ENCODE assay signal across 16 cellular contexts in the genomic region with DNA sequence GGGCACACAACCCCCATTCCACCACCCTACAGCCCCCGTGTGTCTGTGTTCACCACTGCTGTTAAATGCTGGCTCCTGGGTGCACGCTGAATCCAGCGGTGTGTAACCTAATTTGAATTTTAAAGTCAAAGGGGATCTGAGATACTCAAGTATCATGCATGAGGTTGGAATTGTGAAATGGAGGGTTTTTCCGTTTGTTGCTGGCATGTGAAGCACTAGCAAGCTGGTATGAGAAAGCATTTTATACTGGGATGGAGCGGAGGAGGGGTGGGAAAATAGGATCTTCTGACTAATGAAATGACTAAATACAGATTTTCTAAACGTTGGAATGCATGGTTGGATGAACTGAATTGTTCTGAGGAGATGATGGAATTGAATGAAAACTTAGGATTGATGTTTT. TPM values are rescaled to one million over a fixed set of nuclear protein-coding genes. Genes with fewer than 3 reads are reported as not detected.
A peak's percentile ranks its signal among the peaks of the same experiment; 100 is the strongest.
DNase-seq lines count a peak whose midpoint lies in the region; ATAC-seq and TF ChIP-seq lines count a peak whose summit lies in the region.
"Had no signal": no experiment of that assay in that cellular context is flagged by ENCODE, and none has a peak within 500 bp of the region (broad histone marks: within the 10 kb centered on the region; RNA-seq: fewer than 3 reads in every experiment).

No MANE protein-coding gene starts in this region.

- no peaks in the 10 kb centered on the region for H3K27me3 ChIP-seq in osteoblast (ENCODE audit: insufficient read depth, low read length)

- no peaks in the 10 kb centered on the region for H4K20me1 ChIP-seq in osteoblast (ENCODE audit: insufficient read depth, low read length)

- H3K27ac ChIP-seq in RWPE1 (no peak overlapping the region), osteoblast (ENCODE audit: low read depth, low read length) (peak overlapping the region; percentile 74)
- H3K27ac ChIP-seq: prostate gland, thoracic aorta had no signal

- H3K9me3 ChIP-seq in osteoblast (ENCODE audit: low read depth, low read length) = no peaks in the 10 kb centered on the region
- H3K9me3 ChIP-seq: prostate gland, thoracic aorta had no signal

- no peaks in the 10 kb centered on the region for H3K79me2 ChIP-seq in osteoblast (ENCODE audit: insufficient read depth, low read length)

- POLR2A ChIA-PET in RWPE1 (lab: Yijun Ruan, JAX; ENCODE audit: low non-redundant PET) = no interaction called here

- no peak overlapping the region for H3K4me3 ChIP-seq in epithelial cell of proximal tubule (ENCODE audit: low read depth, low read length)
- no peak overlapping the region for H3K4me3 ChIP-seq in osteoblast (ENCODE audit: insufficient read depth, low read length)
- H3K4me3 ChIP-seq: prostate gland, thoracic aorta had no signal

- DNase-seq in ELR (ENCODE audit: low read depth) = peak; percentile 78
- peak; percentile 43 for DNase-seq in RWPE1 (ENCODE audit: low spot score)
- DNase-seq in epithelial cell of proximal tubule (ENCODE audit: low read depth) = peak; percentile 99
- DNase-seq in osteoblast (ENCODE audit: insufficient read length, low spot score, missing footprints) = no peak
- DNase-seq in CD1c-positive myeloid dendritic cell (ENCODE audit: extremely low spot score) = no peak
- no peak for DNase-seq in NCI-H510A (lab: John Stamatoyannopoulos, UW)
- no peak for DNase-seq in ACHN
- DNase-seq: activated CD8-positive, alpha-beta T cell treated with anti-CD3 and anti-CD28 coated beads for 36 hours; activated gamma-delta T cell; CD4-positive, alpha-beta memory T cell; hippocampal formation; left ventricle myocardium superior; naive thymus-derived CD4-positive, alpha-beta T cell had no signal

- H2AFZ ChIP-seq in osteoblast (ENCODE audit: low read length) = no peak overlapping the region

- peaks cover 21% of the 10 kb centered on the region for H3K4me1 ChIP-seq in osteoblast (ENCODE audit: insufficient read depth, low read length)
- H3K4me1 ChIP-seq: prostate gland had no signal

- in situ Hi-C loops in ACHN (cut with HindIII; ENCODE audit: low pct_ligation_motif_present, low pct_unique_long_range_greater_than_20kb, low sequenced_read_pairs) = no loop called here

- TF ChIP-seq CTCF in RWPE1 (conservative IDR thresholded peaks at IDR 0.05; ENCODE audit: low read depth) = no peak
- TF ChIP-seq CTCF in epithelial cell of proximal tubule (conservative IDR thresholded peaks at IDR 0.05; ENCODE audit: low read depth, low read length) = no peak
- no peak for TF ChIP-seq CTCF in osteoblast (IDR thresholded peaks at IDR 0.05; ENCODE audit: extremely low read depth, low read depth, low read length)

- CTCF ChIA-PET in RWPE1 (lab: Yijun Ruan, JAX) = no interaction called here

- no peaks in the 10 kb centered on the region for H3K36me3 ChIP-seq in osteoblast (ENCODE audit: insufficient read depth, low read length)
- H3K36me3 ChIP-seq: prostate gland, thoracic aorta had no signal

- no peak for ATAC-seq in HG03095 (IDR thresholded peaks at IDR 0.05; ENCODE audit: unreplicated experiment)
- ATAC-seq: activated CD8-positive, alpha-beta T cell treated with anti-CD3 and anti-CD28 coated beads for 36 hours; left ventricle myocardium superior; naive thymus-derived CD4-positive, alpha-beta T cell had no signal

- no peak overlapping the region for H3K4me2 ChIP-seq in osteoblast (ENCODE audit: insufficient read depth, low read length)

RNA-seq across cellular contexts. Expression of gene FAT1, which starts 36.9 kb away (rescaled TPM):
- total RNA-seq in epithelial cell of proximal tubule (109 and 178 TPM in 2 replicates), osteoblast (474 and 522 TPM in 2 replicates)
- total RNA-seq: activated CD8-positive, alpha-beta T cell treated with anti-CD3 and anti-CD28 coated beads for 36 hours; CD4-positive, alpha-beta memory T cell had no signal

Comparison
In these comparisons a context has a peak if more than half of its experiments do, and no peak if none do; other contexts are left out.
1. DNase-seq: peak in ELR (single experiment), RWPE1 (single experiment) and epithelial cell of proximal tubule (single experiment); none in osteoblast (single experiment), CD1c-positive myeloid dendritic cell (single experiment), NCI-H510A (single experiment) and ACHN (single experiment).